ENCODE assay signal across 30 cellular contexts in genomic region chrX:15507005-15507404, GRCh38. TPM values are rescaled to one million over a fixed set of nuclear protein-coding genes. Genes with fewer than 3 reads are reported as not detected.
"Had no signal": no experiment of that assay in that cellular context is flagged by ENCODE, and none has a peak within 500 bp of the region (broad histone marks: within the 10 kb centered on the region; RNA-seq: fewer than 3 reads in every experiment).

No MANE protein-coding gene starts in this region.

- H3K36me3 ChIP-seq: ascending aorta, breast epithelium, cardiac muscle cell, esophagus muscularis mucosa, gastrocnemius medialis, heart left ventricle had no signal

- H3K4me3 Mint-ChIP-seq: activated CD4-positive, alpha-beta memory T cell treated with anti-CD3 and anti-CD28 coated beads, Interleukin-2, amount 10 ng/mL, durations not matched to agents 7 days and 5 days; activated CD4-positive, alpha-beta T cell treated with anti-CD3 and anti-CD28 coated beads, Interleukin-2, amount 10 ng/mL, durations not matched to agents 7 days and 5 days; activated naive CD4-positive, alpha-beta T cell treated with anti-CD3 and anti-CD28 coated beads, Interleukin-2, amount 10 ng/mL, durations not matched to agents 7 days and 5 days; activated naive CD8-positive, alpha-beta T cell treated with anti-CD3 and anti-CD28 coated beads, Interleukin-2, amount 10 ng/mL, durations not matched to agents 7 days and 5 days; activated T-cell treated with anti-CD3 and anti-CD28 coated beads, Interleukin-2, amount 50 U/mL, for 24 hours; activated T-cell treated with anti-CD3 and anti-CD28 coated beads, Interleukin-2, amount 50 U/mL, for 72 hours; brain; effector memory CD8-positive, alpha-beta T cell had no signal

- ATAC-seq: activated naive CD4-positive, alpha-beta T cell treated with anti-CD3 and anti-CD28 coated beads, Interleukin-2, amount 50 U/mL, for 72 hours; activated T-cell treated with anti-CD3 and anti-CD28 coated beads, Interleukin-2, amount 50 U/mL, for 72 hours; effector memory CD8-positive, alpha-beta T cell; foreskin keratinocyte; gastrocnemius medialis; heart left ventricle had no signal

- H3K27me3 Mint-ChIP-seq: activated naive CD4-positive, alpha-beta T cell treated with anti-CD3 and anti-CD28 coated beads, Interleukin-2, amount 10 ng/mL, durations not matched to agents 7 days and 5 days had no signal

- H3K4me3 ChIP-seq: ascending aorta, breast epithelium, cardiac muscle cell, esophagus muscularis mucosa, gastrocnemius medialis, heart left ventricle had no signal

- H3K27ac ChIP-seq: ascending aorta, breast epithelium, cardiac muscle cell, esophagus muscularis mucosa, foreskin keratinocyte, gastrocnemius medialis, heart left ventricle had no signal

- H3K9me3 ChIP-seq: ascending aorta, breast epithelium, esophagus muscularis mucosa, gastrocnemius medialis, heart left ventricle had no signal

- H3K27me3 ChIP-seq: ascending aorta, foreskin keratinocyte had no signal

- H3K27ac Mint-ChIP-seq: activated CD4-positive, alpha-beta memory T cell treated with anti-CD3 and anti-CD28 coated beads, Interleukin-2, amount 10 ng/mL, durations not matched to agents 7 days and 5 days; activated CD4-positive, alpha-beta T cell treated with anti-CD3 and anti-CD28 coated beads, Interleukin-2, amount 10 ng/mL, durations not matched to agents 7 days and 5 days; activated naive CD4-positive, alpha-beta T cell treated with anti-CD3 and anti-CD28 coated beads, Interleukin-2, amount 10 ng/mL, durations not matched to agents 7 days and 5 days; activated naive CD4-positive, alpha-beta T cell treated with anti-CD3 and anti-CD28 coated beads, Interleukin-2, amount 50 U/mL, for 72 hours; activated naive CD8-positive, alpha-beta T cell treated with anti-CD3 and anti-CD28 coated beads, Interleukin-2, amount 10 ng/mL, durations not matched to agents 7 days and 5 days; activated T-cell treated with anti-CD3 and anti-CD28 coated beads, Interleukin-2, amount 50 U/mL, for 24 hours; activated T-cell treated with anti-CD3 and anti-CD28 coated beads, Interleukin-2, amount 50 U/mL, for 72 hours; brain; effector memory CD8-positive, alpha-beta T cell had no signal

- H3K4me1 Mint-ChIP-seq: activated CD4-positive, alpha-beta memory T cell treated with anti-CD3 and anti-CD28 coated beads, Interleukin-2, amount 10 ng/mL, durations not matched to agents 7 days and 5 days; activated CD4-positive, alpha-beta T cell treated with anti-CD3 and anti-CD28 coated beads, Interleukin-2, amount 10 ng/mL, durations not matched to agents 7 days and 5 days; activated naive CD4-positive, alpha-beta T cell treated with anti-CD3 and anti-CD28 coated beads, Interleukin-2, amount 10 ng/mL, durations not matched to agents 7 days and 5 days; activated naive CD8-positive, alpha-beta T cell treated with anti-CD3 and anti-CD28 coated beads, Interleukin-2, amount 10 ng/mL, durations not matched to agents 7 days and 5 days; brain had no signal

- H3K4me1 ChIP-seq: ascending aorta, breast epithelium, esophagus muscularis mucosa, gastrocnemius medialis, heart left ventricle had no signal

- H3K9me3 Mint-ChIP-seq: activated CD4-positive, alpha-beta memory T cell treated with anti-CD3 and anti-CD28 coated beads, Interleukin-2, amount 10 ng/mL, durations not matched to agents 7 days and 5 days; activated CD4-positive, alpha-beta T cell treated with anti-CD3 and anti-CD28 coated beads, Interleukin-2, amount 10 ng/mL, durations not matched to agents 7 days and 5 days; activated naive CD4-positive, alpha-beta T cell treated with anti-CD3 and anti-CD28 coated beads, Interleukin-2, amount 10 ng/mL, durations not matched to agents 7 days and 5 days; activated naive CD4-positive, alpha-beta T cell treated with anti-CD3 and anti-CD28 coated beads, Interleukin-2, amount 50 U/mL, for 72 hours; activated naive CD8-positive, alpha-beta T cell treated with anti-CD3 and anti-CD28 coated beads, Interleukin-2, amount 10 ng/mL, durations not matched to agents 7 days and 5 days; activated T-cell treated with anti-CD3 and anti-CD28 coated beads, Interleukin-2, amount 50 U/mL, for 24 hours; activated T-cell treated with anti-CD3 and anti-CD28 coated beads, Interleukin-2, amount 50 U/mL, for 72 hours; effector memory CD8-positive, alpha-beta T cell had no signal

- H3K36me3 Mint-ChIP-seq: activated naive CD4-positive, alpha-beta T cell treated with anti-CD3 and anti-CD28 coated beads, Interleukin-2, amount 10 ng/mL, durations not matched to agents 7 days and 5 days; activated naive CD4-positive, alpha-beta T cell treated with anti-CD3 and anti-CD28 coated beads, Interleukin-2, amount 50 U/mL, for 72 hours; activated naive CD8-positive, alpha-beta T cell treated with anti-CD3 and anti-CD28 coated beads, Interleukin-2, amount 10 ng/mL, durations not matched to agents 7 days and 5 days; brain had no signal

- DNase-seq: activated CD4-positive, alpha-beta memory T cell treated with anti-CD3 and anti-CD28 coated beads, Interleukin-2, amount 10 ng/mL, durations not matched to agents 7 days and 5 days; activated CD4-positive, alpha-beta T cell treated with anti-CD3 and anti-CD28 coated beads for 1 hour; activated CD4-positive, alpha-beta T cell treated with anti-CD3 and anti-CD28 coated beads for 4 hours; activated CD4-positive, alpha-beta T cell treated with anti-CD3 and anti-CD28 coated beads, Interleukin-2, amount 10 ng/mL, durations not matched to agents 7 days and 5 days; activated CD4-positive, alpha-beta T cell treated with anti-CD3 and anti-CD28 coated beads, Interleukin-2, amount 50 U/mL, for 4 hours; activated CD8-positive, alpha-beta memory T cell treated with anti-CD3 and anti-CD28 coated beads, Interleukin-2, amount 50 U/mL, for 48 hours; activated gamma-delta T cell; activated naive CD4-positive, alpha-beta T cell; activated naive CD4-positive, alpha-beta T cell treated with anti-CD3 and anti-CD28 coated beads, Interleukin-2, amount 10 ng/mL, durations not matched to agents 7 days and 5 days; activated naive CD8-positive, alpha-beta T cell treated with anti-CD3 and anti-CD28 coated beads, Interleukin-2, amount 10 ng/mL, durations not matched to agents 7 days and 5 days; activated T-cell treated with anti-CD3 and anti-CD28 coated beads for 4 hours; activated T-cell treated with anti-CD3 and anti-CD28 coated beads, Interleukin-2, amount 50 U/mL, for 24 hours; activated T-cell treated with anti-CD3 and anti-CD28 coated beads, Interleukin-2, amount 50 U/mL, for 72 hours; central memory CD4-positive, alpha-beta T cell; cortex of kidney; dermis blood vessel endothelial cell; effector CD4-positive, alpha-beta T cell; effector memory CD8-positive, alpha-beta T cell; erythroblast; foreskin keratinocyte; gastrocnemius medialis; glutamatergic neuron; heart left ventricle; T-helper 2 cell had no signal

RNA-seq across cellular contexts. Expression of gene BMX, which starts 6.4 kb away (rescaled TPM):
- total RNA-seq: activated CD4-positive, alpha-beta memory T cell treated with anti-CD3 and anti-CD28 coated beads, Interleukin-2, amount 10 ng/mL, durations not matched to agents 7 days and 5 days; activated CD4-positive, alpha-beta T cell treated with anti-CD3 and anti-CD28 coated beads, Interleukin-2, amount 10 ng/mL, durations not matched to agents 7 days and 5 days; activated naive CD4-positive, alpha-beta T cell treated with anti-CD3 and anti-CD28 coated beads, Interleukin-2, amount 50 U/mL, for 72 hours; activated naive CD8-positive, alpha-beta T cell treated with anti-CD3 and anti-CD28 coated beads, Interleukin-2, amount 10 ng/mL, durations not matched to agents 7 days and 5 days; activated T-cell treated with anti-CD3 and anti-CD28 coated beads, Interleukin-2, amount 50 U/mL, for 72 hours; cardiac muscle cell; foreskin keratinocyte had no signal
- polyA plus RNA-seq: foreskin keratinocyte had no signal
